In genomic region chr3:190281308-190282051, GRCh38 we compare ENCODE assay signal across 14 cellular contexts. TPM values are rescaled to one million over a fixed set of nuclear protein-coding genes. Genes with fewer than 3 reads are reported as not detected.
A peak's percentile ranks its signal among the peaks of the same experiment; 100 is the strongest.
DNase-seq lines count a peak whose midpoint lies in the region; ATAC-seq and TF ChIP-seq lines count a peak whose summit lies in the region.
"Had no signal": no experiment of that assay in that cellular context is flagged by ENCODE, and none has a peak within 500 bp of the region (broad histone marks: within the 10 kb centered on the region; RNA-seq: fewer than 3 reads in every experiment).

No MANE protein-coding gene starts in this region.

- H3K4me3 ChIP-seq in fibroblast of mammary gland (ENCODE audit: control insufficient read depth, low read depth, low read length) (no peak overlapping the region), neuronal stem cell (ENCODE audit: low read length in 2 of 2) (no peak overlapping the region), tibial artery (no peak overlapping the region)
- H3K4me3 ChIP-seq: breast epithelium, esophagus squamous epithelium, tibial nerve had no signal

- no peak overlapping the region for H3K18ac ChIP-seq in neuronal stem cell (ENCODE audit: low read length)

- DNase-seq in EH (ENCODE audit: low read depth) = peak; percentile 31
- peak; percentile 29 to 78 for DNase-seq in NOMO-1 (lab: John Stamatoyannopoulos, UW; ENCODE audit: unreplicated experiment in 2 of 2)
- DNase-seq in fibroblast of mammary gland (ENCODE audit: low read depth) = peak; percentile 54
- DNase-seq in neuronal stem cell (ENCODE audit: low spot score) = no peak
- DNase-seq in tibial artery = no peak
- DNase-seq: activated CD4-positive, CD25-positive, alpha-beta regulatory T cell; esophagus squamous epithelium had no signal

- H3K27ac ChIP-seq in neuronal stem cell (replicated peaks; ENCODE audit: low read length) = no peak overlapping the region
- no peak overlapping the region for H3K27ac ChIP-seq in tibial artery
- H3K27ac ChIP-seq: breast epithelium, C4-2B, esophagus squamous epithelium had no signal

- no peak for ATAC-seq in GM21360 (IDR thresholded peaks at IDR 0.05; ENCODE audit: unreplicated experiment)
- ATAC-seq in GM21717 (IDR thresholded peaks at IDR 0.05; ENCODE audit: unreplicated experiment) = no peak
- ATAC-seq: activated T-helper 17 cell treated with anti-CD3 and anti-CD28 coated beads, Interleukin-2, amount 50 U/mL, for 72 hours had no signal

- no peaks in the 10 kb centered on the region for H3K9me3 ChIP-seq in neuronal stem cell (replicated peaks in 1 of 2; ENCODE audit: control insufficient read depth in 2 of 2, insufficient read depth in 1 of 2, low read depth in 1 of 2, low read length in 2 of 2)
- peaks cover 0 to 7% (median 6%) of the 10 kb centered on the region in 3 donors for H3K9me3 ChIP-seq in tibial artery

- no peak overlapping the region for H2AFZ ChIP-seq in neuronal stem cell (ENCODE audit: low read length)

- H3K4me3 Mint-ChIP-seq in nephron = no peak overlapping the region
- H3K4me3 Mint-ChIP-seq: activated T-helper 17 cell treated with anti-CD3 and anti-CD28 coated beads, Interleukin-2, amount 50 U/mL, for 72 hours had no signal

- no peak overlapping the region for H4K91ac ChIP-seq in neuronal stem cell (ENCODE audit: low read depth, low read length, poor library complexity)

- H2BK120ac ChIP-seq in neuronal stem cell (ENCODE audit: low read depth, low read length) = no peak overlapping the region

- intact Hi-C loops in tibial artery (cut with DNase I; ENCODE audit: low total_unique reads) = no loop called here

- no peak overlapping the region for H3K4me2 ChIP-seq in neuronal stem cell (ENCODE audit: insufficient read depth, low read length, poor library complexity, severe bottlenecking)

- H3K79me1 ChIP-seq in neuronal stem cell (ENCODE audit: low read depth, low read length) = no peaks in the 10 kb centered on the region

- TF ChIP-seq CTCF in fibroblast of mammary gland (conservative IDR thresholded peaks at IDR 0.05; ENCODE audit: control insufficient read depth, insufficient read depth, low read depth, low read length) (no peak), nephron (IDR thresholded peaks at IDR 0.05; ENCODE audit: unreplicated experiment in 3 of 3) (no peak), tibial artery (IDR thresholded peaks at IDR 0.05) (no peak)

- H3K14ac ChIP-seq in neuronal stem cell (ENCODE audit: low read length) = no peak overlapping the region

- no peaks in the 10 kb centered on the region for H3K36me3 Mint-ChIP-seq in nephron (ENCODE audit: low read depth)

- H3K4me1 ChIP-seq in neuronal stem cell (ENCODE audit: control insufficient read depth in 2 of 2, insufficient read depth in 1 of 2, low read depth in 1 of 2, low read length in 2 of 2) (no peaks in the 10 kb centered on the region), tibial artery (no peaks in the 10 kb centered on the region)
- H3K4me1 ChIP-seq: breast epithelium had no signal

- peak overlapping the region; percentile 32 to 51 (median 48) for H3K27ac Mint-ChIP-seq in nephron
- H3K27ac Mint-ChIP-seq: activated T-helper 17 cell treated with anti-CD3 and anti-CD28 coated beads, Interleukin-2, amount 50 U/mL, for 72 hours had no signal

- H3K9me3 Mint-ChIP-seq in nephron = peaks cover 12% of the 10 kb centered on the region

- H3K9ac ChIP-seq in neuronal stem cell (ENCODE audit: low read depth, low read length, poor library complexity) = no peak overlapping the region

- H3K27me3 ChIP-seq in neuronal stem cell (ENCODE audit: control insufficient read depth in 3 of 3, insufficient read depth in 3 of 3, low read depth in 1 of 3, low read length in 3 of 3) (no peaks in the 10 kb centered on the region), tibial artery (no peaks in the 10 kb centered on the region)
- H3K27me3 ChIP-seq: breast epithelium, esophagus squamous epithelium, tibial nerve had no signal

- no peaks in the 10 kb centered on the region for H3K4me1 Mint-ChIP-seq in nephron
- H3K4me1 Mint-ChIP-seq: activated T-helper 17 cell treated with anti-CD3 and anti-CD28 coated beads, Interleukin-2, amount 50 U/mL, for 72 hours had no signal

- WGBS in neuronal stem cell (ENCODE audit: extremely low coverage in 2 of 2, insufficient read length in 2 of 2, insufficient replicate concordance in 1 of 2), 2 donors = no CpG with 5 or more reads among the region's 4 CpGs

- H4K8ac ChIP-seq in neuronal stem cell (ENCODE audit: low read depth, low read length) = no peak overlapping the region

- H2BK12ac ChIP-seq in neuronal stem cell (ENCODE audit: low read length) = no peak overlapping the region

- no peaks in the 10 kb centered on the region for H3K36me3 ChIP-seq in neuronal stem cell (replicated peaks in 1 of 2; ENCODE audit: control insufficient read depth in 2 of 2, insufficient read depth in 2 of 2, low read length in 2 of 2)
- H3K36me3 ChIP-seq in tibial artery = no peaks in the 10 kb centered on the region
- H3K36me3 ChIP-seq: breast epithelium, esophagus squamous epithelium, tibial nerve had no signal

- H2AK5ac ChIP-seq in neuronal stem cell (ENCODE audit: low read depth, low read length) = no peak overlapping the region

- no peak overlapping the region for H3K4ac ChIP-seq in neuronal stem cell (ENCODE audit: low read length)

- no peak overlapping the region for H3K23ac ChIP-seq in neuronal stem cell (ENCODE audit: low read depth, low read length, poor library complexity)

- no peaks in the 10 kb centered on the region for H3K27me3 Mint-ChIP-seq in nephron (ENCODE audit: low read depth)

- no peak overlapping the region for H2BK15ac ChIP-seq in neuronal stem cell (ENCODE audit: low read length)

- no peak overlapping the region for H2BK5ac ChIP-seq in neuronal stem cell (ENCODE audit: low read length)

RNA-seq across cellular contexts. Expression of gene CLDN1, which starts 40.8 kb away (rescaled TPM):
- polyA plus RNA-seq in neuronal stem cell (2013, experiment 1 of 2) = 0.33 TPM
- polyA plus RNA-seq in neuronal stem cell (2013, experiment 2 of 2) = 0.28 TPM

Comparison
In these comparisons a context has a peak if more than half of its experiments do, and no peak if none do; other contexts are left out.
1. DNase-seq: peak in EH (single experiment), NOMO-1 (2 of 2) and fibroblast of mammary gland (single experiment); none in neuronal stem cell (single experiment) and tibial artery (0 of 2).